In the genomic region with DNA sequence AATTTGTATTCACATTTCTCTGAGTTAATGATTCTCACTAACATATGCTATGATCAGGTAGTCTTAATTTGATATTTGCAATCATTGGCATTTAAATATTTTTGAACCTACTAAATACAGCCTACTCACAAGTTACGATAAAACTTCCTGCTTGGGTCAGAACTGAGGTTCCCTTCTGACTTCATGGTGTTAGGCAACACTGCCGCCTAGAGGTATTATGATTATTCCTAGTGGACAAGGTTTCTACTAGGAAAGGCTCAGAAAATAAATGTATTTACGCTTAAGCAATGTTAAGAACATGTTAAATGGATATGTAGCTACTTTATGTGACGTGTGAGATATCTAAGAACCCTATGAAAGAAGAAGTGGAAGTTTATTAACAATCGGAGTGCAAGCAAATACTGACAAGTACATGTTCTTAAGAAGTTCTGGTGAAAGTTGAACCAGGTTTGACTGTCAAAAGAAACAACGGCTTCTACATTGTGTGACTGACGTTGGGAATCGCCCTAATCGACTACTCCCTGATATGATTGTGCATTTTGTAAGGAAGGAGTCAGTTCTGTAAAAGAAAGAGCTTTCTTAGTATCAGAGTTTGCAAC, we compare ENCODE assay signal across 8 cellular contexts.
DNase-seq lines count a peak whose midpoint lies in the region; ATAC-seq and TF ChIP-seq lines count a peak whose summit lies in the region.

No MANE protein-coding gene starts in this region.

- no peaks in the 10 kb centered on the region for H3K36me3 ChIP-seq in GM06990 (ENCODE audit: control insufficient read depth, insufficient read depth, low read length)
- no peaks in the 10 kb centered on the region for H3K36me3 ChIP-seq in SJCRH30

- DNase-seq in A172 (ENCODE audit: low spot score) (peak; percentile 56), GM06990 (ENCODE audit: extremely low read depth, insufficient read length) (no peak), LNCaP clone FGC (ENCODE audit: low read depth) (peak; percentile 19), SJCRH30 (peak; percentile 18 to 60), fibroblast of the conjunctiva (ENCODE audit: low read depth) (peak; percentile 10), retinal pigment epithelial cell (ENCODE audit: low read depth) (no peak)

- no peak overlapping the region for H3K27ac ChIP-seq in SJCRH30

- no peaks in the 10 kb centered on the region for H3K4me1 ChIP-seq in SJCRH30

- no peaks in the 10 kb centered on the region for H3K27me3 ChIP-seq in GM06990 (replicated peaks; ENCODE audit: control insufficient read depth, insufficient read depth, low read length)
- H3K27me3 ChIP-seq in SJCRH30 = no peaks in the 10 kb centered on the region

- no peak overlapping the region for H3K4me3 ChIP-seq in GM06990 (replicated peaks; ENCODE audit: low read depth, low read length)
- no peak overlapping the region for H3K4me3 ChIP-seq in LNCaP clone FGC (ENCODE audit: low read depth, low read length)
- H3K4me3 ChIP-seq in SJCRH30 = no peak overlapping the region
- H3K4me3 ChIP-seq in retinal pigment epithelial cell (ENCODE audit: low read length) = no peak overlapping the region

- H3K9me3 ChIP-seq in SJCRH30 (replicated peaks) = no peaks in the 10 kb centered on the region; the same call in 1 of the 2 replicates

- TF ChIP-seq CTCF in GM06990 (IDR thresholded peaks at IDR 0.05; ENCODE audit: insufficient read depth, low read length, poor library complexity, severe bottlenecking) = peak; percentile 20
- peak; percentile 61 for TF ChIP-seq CTCF in LNCaP clone FGC (IDR thresholded peaks at IDR 0.05; ENCODE audit: control insufficient read depth, extremely low read depth, insufficient read depth)
- TF ChIP-seq CTCF in retinal pigment epithelial cell (conservative IDR thresholded peaks at IDR 0.05; ENCODE audit: low read depth, low read length) = peak; percentile 72

- ATAC-seq in GM18502 (IDR thresholded peaks at IDR 0.05; ENCODE audit: poor library complexity, unreplicated experiment) (no peak), GM19035 (IDR thresholded peaks at IDR 0.05; ENCODE audit: unreplicated experiment) (no peak)

Comparison
In these comparisons a context has a peak if more than half of its experiments do, and no peak if none do; other contexts are left out.
1. DNase-seq: peak in A172 (single experiment), LNCaP clone FGC (single experiment), SJCRH30 (2 of 2) and fibroblast of the conjunctiva (single experiment); none in GM06990 (single experiment) and retinal pigment epithelial cell (single experiment).
2. CTCF ChIP-seq: peak in every context shown above with its lines; median percentile 72 in retinal pigment epithelial cell; 61 in LNCaP clone FGC; 20 in GM06990.